In the genomic region with DNA sequence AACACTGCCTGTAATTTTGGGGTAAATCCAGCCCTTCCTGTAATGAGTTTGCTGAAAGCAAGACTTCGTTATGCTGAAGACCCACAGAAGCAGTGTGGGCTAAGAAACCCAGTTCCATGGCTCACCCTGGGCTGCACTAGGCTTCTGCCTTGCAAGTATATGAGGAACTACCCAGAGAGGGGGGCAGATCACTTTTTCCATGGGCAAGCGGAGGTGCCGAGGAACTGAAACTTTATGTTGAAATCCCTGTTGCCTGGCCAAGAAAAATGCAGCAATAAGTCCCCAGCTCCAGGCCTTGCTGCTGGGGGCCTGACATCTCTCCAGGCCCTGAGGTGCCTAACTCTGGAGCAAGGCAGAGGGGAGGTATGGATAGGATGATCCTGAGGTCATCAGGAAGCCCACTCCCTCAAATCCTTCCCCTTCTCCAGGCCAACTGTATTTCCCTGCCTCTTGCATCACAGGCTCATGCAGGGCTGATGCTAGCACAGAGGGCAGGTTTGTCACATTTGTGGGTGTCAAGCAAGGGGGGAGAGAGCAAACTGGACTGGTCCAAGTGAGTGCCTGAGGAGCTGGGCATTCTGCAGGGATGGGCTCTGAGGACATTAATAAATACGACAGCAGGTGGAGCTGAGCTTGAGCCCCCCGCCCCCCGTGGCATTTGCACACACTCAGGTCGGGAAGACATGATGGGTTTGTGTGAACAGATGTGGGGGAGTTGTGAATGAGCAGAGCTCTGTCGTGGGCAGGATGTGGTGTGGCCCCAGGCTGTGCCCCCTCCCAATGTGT, we compare ENCODE assay signal across 10 cellular contexts. TPM values are rescaled to one million over a fixed set of nuclear protein-coding genes. Genes with fewer than 3 reads are reported as not detected.
DNase-seq lines count a peak whose midpoint lies in the region; ATAC-seq and TF ChIP-seq lines count a peak whose summit lies in the region.
"Had no signal": no experiment of that assay in that cellular context is flagged by ENCODE, and none has a peak within 500 bp of the region (broad histone marks: within the 10 kb centered on the region; RNA-seq: fewer than 3 reads in every experiment).

No MANE protein-coding gene starts in this region.

- H3K36me3 Mint-ChIP-seq in nephron (ENCODE audit: low read depth), result peaks cover 34% of the 10 kb centered on the region

- peak overlapping the region; percentile 80 to 98 (median 93) for H3K27ac ChIP-seq in BLaER1 treated with 17β-estradiol and CSF1 and Interleukin-3, amounts not matched to agents 10 nM and 100 nM
- no peak overlapping the region for H3K27ac ChIP-seq in OCI-LY7 (ENCODE audit: low read depth, low read length, poor library complexity, severe bottlenecking)
- peak overlapping the region in 55 of 59 donors; percentile 12 to 99 (median 96) for H3K27ac ChIP-seq in dorsolateral prefrontal cortex
- H3K27ac ChIP-seq: VCaP had no signal

- H3K4me3 ChIP-seq in BLaER1 treated with 17β-estradiol and CSF1 and Interleukin-3, amounts not matched to agents 10 nM and 100 nM, result peak overlapping the region in 7 of 10 experiments; percentile 4 to 57 (median 37); a peak in 12 of 20 replicates
- H3K4me3 ChIP-seq in OCI-LY7 (ENCODE audit: low read depth, low read length, poor library complexity, severe bottlenecking) (no peak overlapping the region), dorsolateral prefrontal cortex (peak overlapping the region in 10 of 59 donors; percentile 1 to 20 (median 10))

- ATAC-seq in GM21576 (IDR thresholded peaks at IDR 0.05; ENCODE audit: unreplicated experiment) (no peak), GM18909 (IDR thresholded peaks at IDR 0.05; ENCODE audit: poor library complexity, unreplicated experiment) (no peak)

- in situ Hi-C loops in G401 (cut with HindIII; ENCODE audit: low sequenced_read_pairs), result no loop called here

- H3K27ac Mint-ChIP-seq in nephron, result peak overlapping the region; percentile 63 to 91 (median 83)

- intact Hi-C loops in OCI-LY7 (cut with micrococcal nuclease; ENCODE audit: unreplicated experiment) (no loop called here), dorsolateral prefrontal cortex (cut with DNase I) (no loop called here)

- CTCF ChIA-PET in OCI-LY7 (lab: Charles Lee; ENCODE audit: unreplicated experiment), result no interaction called here

- POLR2A ChIA-PET in OCI-LY7 (lab: Charles Lee), result no interaction called here

- H3K4me2 ChIP-seq in BLaER1 treated with 17β-estradiol and CSF1 and Interleukin-3, amounts not matched to agents 10 nM and 100 nM, result peak overlapping the region; percentile 96 to 100 (median 99)
- H3K4me2 ChIP-seq in OCI-LY7 (ENCODE audit: low read length), result peak overlapping the region; percentile 33

- H3K79me2 ChIP-seq in OCI-LY7 (ENCODE audit: insufficient read depth, low read depth, low read length), result no peaks in the 10 kb centered on the region

- H3K9ac ChIP-seq in BLaER1 treated with 17β-estradiol and CSF1 and Interleukin-3, amounts not matched to agents 10 nM and 100 nM, result peak overlapping the region; percentile 61 to 92 (median 87)

- H2AFZ ChIP-seq in OCI-LY7 (ENCODE audit: low read length), result peak overlapping the region; percentile 70

- BruUV-seq in OCI-LY7 (replicated peaks; lab: Mats Ljungman, UMichigan), result no TSS peak

- H3K4me1 ChIP-seq in BLaER1 treated with 17β-estradiol and CSF1 and Interleukin-3, amounts not matched to agents 10 nM and 100 nM, result peaks cover 74 to 99% (median 96%) of the 10 kb centered on the region in 10 experiments
- peaks cover 59% of the 10 kb centered on the region for H3K4me1 ChIP-seq in OCI-LY7 (ENCODE audit: insufficient read depth, low read length, poor library complexity, severe bottlenecking)

- no peaks in the 10 kb centered on the region for H3K9me3 ChIP-seq in BLaER1 treated with 17β-estradiol and CSF1 and Interleukin-3, amounts not matched to agents 10 nM and 100 nM (replicated peaks in 1 of 11)
- H3K9me3 ChIP-seq in OCI-LY7 (ENCODE audit: low read length), result no peaks in the 10 kb centered on the region

- H3K9me3 Mint-ChIP-seq in nephron, result no peaks in the 10 kb centered on the region

- TF ChIP-seq CTCF in OCI-LY7 (conservative IDR thresholded peaks at IDR 0.05; ENCODE audit: low read length), result no peak
- no peak for TF ChIP-seq CTCF in dorsolateral prefrontal cortex (IDR thresholded peaks at IDR 0.05 in 54 of 56, conservative IDR thresholded peaks at IDR 0.05 in 2 of 56; ENCODE audit: low read depth in 1 of 56, partially characterized antibody in 56 of 56)
- TF ChIP-seq CTCF in nephron (IDR thresholded peaks at IDR 0.05; ENCODE audit: unreplicated experiment in 3 of 3), result no peak

- DNase-seq in OCI-LY7 (ENCODE audit: low spot score), result peak; percentile 43
- peak in 1 of 10 donors; percentile 51 for DNase-seq in dorsolateral prefrontal cortex
- DNase-seq in G401 (ENCODE audit: low spot score), result no peak
- DNase-seq in NCI-H1930 (lab: John Stamatoyannopoulos, UW), result no peak

- H3K9me2 ChIP-seq in OCI-LY7 (ENCODE audit: insufficient read depth, low read length), result no peaks in the 10 kb centered on the region

- H3K4me1 Mint-ChIP-seq in nephron, result peaks cover 76% of the 10 kb centered on the region

- peak overlapping the region in 1 of 3 experiments; percentile 16 for H3K4me3 Mint-ChIP-seq in nephron

- H3K36me3 ChIP-seq in BLaER1 treated with 17β-estradiol and CSF1 and Interleukin-3, amounts not matched to agents 10 nM and 100 nM, result peaks cover 0 to 71% (median 34%) of the 10 kb centered on the region in 11 experiments; a peak in 18 of 22 replicates
- H3K36me3 ChIP-seq in OCI-LY7 (ENCODE audit: insufficient read depth, low read length), result no peaks in the 10 kb centered on the region

- no peaks in the 10 kb centered on the region for H3K27me3 Mint-ChIP-seq in nephron (ENCODE audit: low read depth)

- peaks cover 0 to 9% (median 0%) of the 10 kb centered on the region in 11 experiments; a peak in 3 of 22 replicates for H4K20me1 ChIP-seq in BLaER1 treated with 17β-estradiol and CSF1 and Interleukin-3, amounts not matched to agents 10 nM and 100 nM
- H4K20me1 ChIP-seq in OCI-LY7 (ENCODE audit: insufficient read depth, low read length), result no peaks in the 10 kb centered on the region

- no peaks in the 10 kb centered on the region for H3K27me3 ChIP-seq in BLaER1 treated with 17β-estradiol and CSF1 and Interleukin-3, amounts not matched to agents 10 nM and 100 nM
- no peaks in the 10 kb centered on the region for H3K27me3 ChIP-seq in dorsolateral prefrontal cortex

RNA-seq across cellular contexts. Expression of a gene that starts 8.7 kb away (rescaled TPM):
- 1.9 and 2.6 TPM in 2 replicates for total RNA-seq in OCI-LY7 (2014; rRNA removed; shearing (Covaris generic))
- 2.7 and 5.3 TPM in 2 replicates for total RNA-seq in OCI-LY7 (2022)
- total RNA-seq in dorsolateral prefrontal cortex, result 100 to 1,000 TPM in 81 of 120 experiments, 10 to 100 TPM in 39; 54.6 to 175 (median 111) TPM
- 0.98 and 1.5 TPM in 2 replicates for total RNA-seq in G401 (2014; rRNA removed; shearing (Covaris generic))

RNA-seq across cellular contexts. Expression of a gene that starts 10.3 kb away (rescaled TPM):
- 0.08 and 0.09 TPM in 2 replicates for total RNA-seq in OCI-LY7 (2014; rRNA removed; shearing (Covaris generic))
- total RNA-seq in OCI-LY7 (2022) (not detected in 2 replicates), dorsolateral prefrontal cortex (100 to 1,000 TPM in 23 of 120 experiments, 10 to 100 TPM in 91, 1 to 10 TPM in 6; 8.1 to 234 (median 44.3) TPM)
- total RNA-seq in G401 (2014; rRNA removed; shearing (Covaris generic)), result 0.14 and 2.7 TPM in 2 replicates

RNA-seq across cellular contexts. Expression of a gene that starts 32.4 kb away (rescaled TPM):
- total RNA-seq in OCI-LY7 (2014; rRNA removed; shearing (Covaris generic)), result 46.6 and 50.6 TPM in 2 replicates
- total RNA-seq in OCI-LY7 (2022) (33.3 and 36.6 TPM in 2 replicates), dorsolateral prefrontal cortex (10 to 100 TPM in 117 of 120 experiments, 1 to 10 TPM in 3; 9.2 to 20.9 (median 14.1) TPM)
- total RNA-seq in G401 (2014; rRNA removed; shearing (Covaris generic)), result 10.0 and 13.9 TPM in 2 replicates

RNA-seq across cellular contexts. Expression of a gene that starts 57.2 kb away (rescaled TPM):
- not detected in 2 replicates for total RNA-seq in OCI-LY7 (2014; rRNA removed; shearing (Covaris generic))
- total RNA-seq in OCI-LY7 (2022), result not detected in 2 replicates
- total RNA-seq in dorsolateral prefrontal cortex, result under 1 TPM in 7 of 120 experiments, not detected in 113; 0.13 to 0.46 (median 0.18) TPM
- not detected in 2 replicates for total RNA-seq in G401 (2014; rRNA removed; shearing (Covaris generic))
- total RNA-seq: glomerular endothelial cell had no signal

Comparison
In these comparisons a context has a peak if more than half of its experiments do, and no peak if none do; other contexts are left out.
1. RNA of a gene that starts 8.7 kb away (total RNA-seq): 54.6 to 175 TPM in dorsolateral prefrontal cortex; 1.9 to 5.3 TPM in OCI-LY7 and 0.98 to 1.5 TPM in G401; every median in the first group is over 4 times any median in the second.